ENCODE assay signal across 9 cellular contexts in genomic region chr10:96025566-96025965, GRCh38. TPM values are rescaled to one million over a fixed set of nuclear protein-coding genes. Genes with fewer than 3 reads are reported as not detected.
DNase-seq lines count a peak whose midpoint lies in the region; ATAC-seq, FAIRE-seq and TF ChIP-seq lines count a peak whose summit lies in the region.
"Had no signal": no experiment of that assay in that cellular context is flagged by ENCODE, and none has a peak within 500 bp of the region (broad histone marks: within the 10 kb centered on the region; RNA-seq: fewer than 3 reads in every experiment).

No MANE protein-coding gene starts in this region.

- WGBS in mesendoderm (ENCODE audit: extremely low coverage, insufficient coverage, low lambda C conversion rate): no CpG with 5 or more reads among the region's 3 CpGs

- H3K79me2 ChIP-seq in mesendoderm (ENCODE audit: control insufficient read depth, insufficient read depth, low read length): no peaks in the 10 kb centered on the region

- H3K56ac ChIP-seq in mesendoderm (ENCODE audit: low read length): no peak overlapping the region

- H3K4me1 ChIP-seq in mesendoderm (ENCODE audit: control insufficient read depth, low read depth, low read length): no peaks in the 10 kb centered on the region
- H3K4me1 ChIP-seq in left ventricle myocardium inferior: no peaks in the 10 kb centered on the region

- no peaks in the 10 kb centered on the region for H3K27me3 ChIP-seq in mesendoderm (ENCODE audit: insufficient read depth, low read length, poor library complexity)
- H3K27me3 ChIP-seq in left ventricle myocardium inferior (ENCODE audit: low read depth): no peaks in the 10 kb centered on the region

- H3K27ac Mint-ChIP-seq in HFFc6: no peak overlapping the region
- H3K27ac Mint-ChIP-seq: activated naive CD8-positive, alpha-beta T cell had no signal

- no peak overlapping the region for H2BK15ac ChIP-seq in mesendoderm (replicated peaks; ENCODE audit: low read depth)

- H3K4me3 Mint-ChIP-seq in HFFc6: no peak overlapping the region
- H3K4me3 Mint-ChIP-seq: activated naive CD8-positive, alpha-beta T cell had no signal

- no peak for FAIRE-seq in GM12892 (lab: Jason Lieb, UNC)

- no peak overlapping the region for H3K4me3 ChIP-seq in mesendoderm (ENCODE audit: low read length)
- no peak overlapping the region for H3K4me3 ChIP-seq in left ventricle myocardium inferior

- no peak overlapping the region for H2AK5ac ChIP-seq in mesendoderm (ENCODE audit: low read length)

- no peak overlapping the region for H4K5ac ChIP-seq in mesendoderm (ENCODE audit: low read length)

- ATAC-seq in HG03095 (IDR thresholded peaks at IDR 0.05; ENCODE audit: unreplicated experiment) (no peak), HG03025 (IDR thresholded peaks at IDR 0.05; ENCODE audit: low FRiP score, unreplicated experiment) (no peak)

- H3K4me1 Mint-ChIP-seq in HFFc6 (ENCODE audit: low read depth): no peaks in the 10 kb centered on the region

- H3K36me3 ChIP-seq in mesendoderm (ENCODE audit: control insufficient read depth, insufficient read depth, low read length) (no peaks in the 10 kb centered on the region), left ventricle myocardium inferior (no peaks in the 10 kb centered on the region)

- H3K36me3 Mint-ChIP-seq in HFFc6 (ENCODE audit: low read depth): no peaks in the 10 kb centered on the region

- no peak overlapping the region for H3K4me2 ChIP-seq in mesendoderm (ENCODE audit: low read length)

- H3K27ac ChIP-seq in mesendoderm (ENCODE audit: low read depth, low read length) (no peak overlapping the region), left ventricle myocardium inferior (replicated peaks) (no peak overlapping the region)

- no peak overlapping the region for H3K18ac ChIP-seq in mesendoderm (ENCODE audit: low read length)

- no peaks in the 10 kb centered on the region for H3K9me3 ChIP-seq in left ventricle myocardium inferior (replicated peaks)

- no peak overlapping the region for H4K8ac ChIP-seq in mesendoderm (ENCODE audit: low read depth, low read length)

- H3K9ac ChIP-seq in mesendoderm (ENCODE audit: low read length): no peak overlapping the region

- H3K79me1 ChIP-seq in mesendoderm (ENCODE audit: low read length): no peaks in the 10 kb centered on the region

- DNase-seq in ELR (ENCODE audit: low read depth): peak; percentile 39
- DNase-seq in HFFc6: no peak
- peak; percentile 51 for DNase-seq in UCSD-AML1 (lab: John Stamatoyannopoulos, UW; ENCODE audit: unreplicated experiment)
- DNase-seq in mesendoderm: peak; percentile 81
- DNase-seq in GM12892 (ENCODE audit: insufficient read length): no peak
- no peak for DNase-seq in left ventricle myocardium inferior

- no peaks in the 10 kb centered on the region for H3K9me3 Mint-ChIP-seq in HFFc6

- no peak overlapping the region for H2BK5ac ChIP-seq in mesendoderm (ENCODE audit: low read length)

- TF ChIP-seq CTCF in HFFc6 (IDR thresholded peaks at IDR 0.05) (peak; percentile 19; the same call in 1 of the 2 replicates), left ventricle myocardium inferior (IDR thresholded peaks at IDR 0.05; ENCODE audit: borderline replicate concordance) (no peak)

- no peak for TF ChIP-seq POLR2A in GM12892 (IDR thresholded peaks at IDR 0.05; ENCODE audit: low read depth, low read length)

- H2BK120ac ChIP-seq in mesendoderm (ENCODE audit: low read depth, low read length): no peak overlapping the region

- intact Hi-C loops in left ventricle myocardium inferior (cut with micrococcal nuclease): loop anchor here (10.0 kb wide), 1 partner anchor 269 kb away; no protein-coding TSS in a partner anchor

- H3K4ac ChIP-seq in mesendoderm (ENCODE audit: low read depth, low read length): no peak overlapping the region

- no peak overlapping the region for H3K23ac ChIP-seq in mesendoderm (ENCODE audit: low read length)

- H3K27me3 Mint-ChIP-seq in HFFc6 (ENCODE audit: insufficient read depth): peaks cover 8% of the 10 kb centered on the region

RNA-seq across cellular contexts. Expression of gene CCNJ, which starts 17.8 kb away (rescaled TPM):
- 1 to 10 TPM; 2.8 to 3.8 (median 3.2) TPM for total RNA-seq in HFFc6 (2021; fragmentation: NEBNext Ultra II Directional; extraction: Animal tissue kit (Norgen Biotek cat#: 25700))
- 24.9 TPM for polyA plus RNA-seq in mesendoderm (2013, experiment 1 of 2)
- 25.8 TPM for polyA plus RNA-seq in mesendoderm (2013, experiment 2 of 2)
- polyA plus RNA-seq in GM12892 (2012; ENCODE audit: missing spikeins): 3.1 TPM
- total RNA-seq in left ventricle myocardium inferior: 2.4 TPM

Comparison
In these comparisons a context has a peak if more than half of its experiments do, and no peak if none do; other contexts are left out.
1. DNase-seq: peak in ELR (single experiment), UCSD-AML1 (single experiment) and mesendoderm (single experiment); none in HFFc6 (single experiment), GM12892 (single experiment) and left ventricle myocardium inferior (single experiment).